Comparison of ENCODE assay signal across 24 cellular contexts in genomic region chr3:121295453-121295852, GRCh38.
"Had no signal": no experiment of that assay in that cellular context is flagged by ENCODE, and none has a peak within 500 bp of the region (broad histone marks: within the 10 kb centered on the region; RNA-seq: fewer than 3 reads in every experiment).

No MANE protein-coding gene starts in this region.

- H3K36me3 Mint-ChIP-seq: natural killer cell treated with Interleukin-12 subunit alpha and Interleukin-12 subunit beta and Interleukin-15 and Interleukin-18, amount 100 ng/mL, for 72 hours; neural progenitor cell; type B pancreatic cell had no signal

- H3K9me3 Mint-ChIP-seq: dendritic cell treated with granulocyte-macrophage colony-stimulating factor and Interleukin-4, amounts not matched to agents 40 ng/mL and 50 ng/mL, for 4 days; effector memory CD8-positive, alpha-beta T cell; type B pancreatic cell had no signal

- H3K27me3 Mint-ChIP-seq: dendritic cell treated with granulocyte-macrophage colony-stimulating factor and Interleukin-4, amounts not matched to agents 40 ng/mL and 50 ng/mL, for 4 days; effector memory CD8-positive, alpha-beta T cell; natural killer cell treated with Interleukin-12 subunit alpha and Interleukin-12 subunit beta and Interleukin-15 and Interleukin-18, amount 100 ng/mL, for 72 hours; type B pancreatic cell had no signal

- H3K4me3 ChIP-seq: hepatocyte, lung, neural progenitor cell, ovary, right atrium auricular region, sigmoid colon, smooth muscle cell, suprapubic skin, thyroid gland, uterus had no signal

- H3K4me3 Mint-ChIP-seq: dendritic cell treated with granulocyte-macrophage colony-stimulating factor and Interleukin-4, amounts not matched to agents 40 ng/mL and 50 ng/mL, for 4 days; effector memory CD8-positive, alpha-beta T cell; natural killer cell treated with Interleukin-12 subunit alpha and Interleukin-12 subunit beta and Interleukin-15 and Interleukin-18, amount 100 ng/mL, for 72 hours; neural progenitor cell; type B pancreatic cell had no signal

- H3K27ac Mint-ChIP-seq: dendritic cell treated with granulocyte-macrophage colony-stimulating factor and Interleukin-4, amounts not matched to agents 40 ng/mL and 50 ng/mL, for 4 days; effector memory CD8-positive, alpha-beta T cell; natural killer cell treated with Interleukin-12 subunit alpha and Interleukin-12 subunit beta and Interleukin-15 and Interleukin-18, amount 100 ng/mL, for 72 hours; neural progenitor cell; type B pancreatic cell had no signal

- H3K4me1 Mint-ChIP-seq: neural progenitor cell had no signal

- ATAC-seq: effector memory CD8-positive, alpha-beta T cell; left colon; left ventricle myocardium superior; natural killer cell treated with Interleukin-12 subunit alpha and Interleukin-12 subunit beta and Interleukin-15 and Interleukin-18, amount 100 ng/mL, for 72 hours; stimulated activated naive CD8-positive, alpha-beta T cell treated with anti-CD3 and anti-CD28 coated beads, Interleukin-15, Interleukin-2, amounts not matched to agents 100 U/mL and 50 U/mL, for 24 hours had no signal

- DNase-seq: effector memory CD8-positive, alpha-beta T cell; erythroblast; foreskin melanocyte; head of caudate nucleus; left colon; left ventricle myocardium superior; mesenchymal stem cell; midbrain; nucleus accumbens; ovary; sigmoid colon; stimulated activated CD4-positive, alpha-beta T cell treated with anti-CD3 and anti-CD28 coated beads, Interleukin-2, amount 100 ng/mL, for 48 hours; stimulated activated naive CD8-positive, alpha-beta T cell treated with anti-CD3 and anti-CD28 coated beads, Interleukin-15, Interleukin-2, amounts not matched to agents 100 U/mL and 50 U/mL, for 24 hours; thyroid gland; uterus had no signal

- H3K27ac ChIP-seq: hepatocyte, neural progenitor cell, ovary, right atrium auricular region, sigmoid colon, suprapubic skin, thyroid gland, uterus had no signal
